ENCODE assay signal across 12 cellular contexts in the genomic region with DNA sequence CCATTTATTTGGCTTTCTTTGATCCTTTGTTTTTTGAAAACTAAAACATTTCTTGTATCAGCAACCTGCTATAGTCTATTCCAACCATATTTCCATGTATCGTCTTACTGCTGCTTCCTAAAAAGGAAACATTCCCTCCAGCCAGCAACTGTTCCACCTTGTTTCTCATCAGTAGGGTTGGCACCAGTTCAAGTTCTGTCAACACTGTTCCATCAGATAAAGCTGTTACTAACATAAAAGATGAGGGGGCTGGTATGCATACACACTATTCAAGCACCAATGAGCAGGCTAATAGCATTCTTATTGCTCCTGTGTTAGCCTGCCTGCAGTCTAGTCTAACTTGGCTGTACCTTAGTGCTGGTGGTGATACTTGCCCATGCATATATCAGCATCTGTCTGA.
A peak's percentile ranks its signal among the peaks of the same experiment; 100 is the strongest.
DNase-seq lines count a peak whose midpoint lies in the region; ATAC-seq and TF ChIP-seq lines count a peak whose summit lies in the region.
"Had no signal": no experiment of that assay in that cellular context is flagged by ENCODE, and none has a peak within 500 bp of the region (broad histone marks: within the 10 kb centered on the region; RNA-seq: fewer than 3 reads in every experiment).

No MANE protein-coding gene starts in this region.

- POLR2A ChIA-PET in IMR-90 (lab: Charles Lee; ENCODE audit: unreplicated experiment): no interaction called here

- TF ChIP-seq POLR2A in IMR-90 (IDR thresholded peaks at IDR 0.05; ENCODE audit: low read depth, low read length): no peak
- TF ChIP-seq POLR2A in erythroblast (IDR thresholded peaks at IDR 0.05; ENCODE audit: low read length): no peak
- no peak for TF ChIP-seq POLR2A in adrenal gland (IDR thresholded peaks at IDR 0.05)

- H2BK5ac ChIP-seq in IMR-90 (ENCODE audit: low read depth, low read length, poor library complexity, severe bottlenecking): no peak overlapping the region

- no peak overlapping the region for H4K8ac ChIP-seq in IMR-90 (ENCODE audit: low read depth in 2 of 2, low read length in 2 of 2)

- H3K9me3 ChIP-seq in IMR-90 (ENCODE audit: control insufficient read depth, insufficient read depth, low read length) (no peaks in the 10 kb centered on the region), adrenal gland (replicated peaks in 1 of 3) (no peaks in the 10 kb centered on the region)

- no peaks in the 10 kb centered on the region for H3K36me3 Mint-ChIP-seq in effector memory CD8-positive, alpha-beta T cell (ENCODE audit: insufficient read depth)

- no peak overlapping the region for H2AK9ac ChIP-seq in IMR-90 (replicated peaks; ENCODE audit: low read depth, low read length, poor library complexity)

- H3K27me3 ChIP-seq in IMR-90 (ENCODE audit: control insufficient read depth, insufficient read depth, low read length) (no peaks in the 10 kb centered on the region), adrenal gland (no peaks in the 10 kb centered on the region)

- no peaks in the 10 kb centered on the region for H3K9me1 ChIP-seq in IMR-90 (ENCODE audit: insufficient read depth, low read length)

- H3K18ac ChIP-seq in IMR-90 (ENCODE audit: low read depth, low read length): no peak overlapping the region

- H3K27me3 Mint-ChIP-seq in effector memory CD8-positive, alpha-beta T cell: no peaks in the 10 kb centered on the region
- H3K27me3 Mint-ChIP-seq: activated T-cell treated with anti-CD3 and anti-CD28 coated beads, Interleukin-2, amount 50 U/mL, for 24 hours; naive B cell; stimulated activated naive CD8-positive, alpha-beta T cell treated with anti-CD3 and anti-CD28 coated beads, Interleukin-15, amount 100 ng/mL, for 72 hours had no signal

- H2BK120ac ChIP-seq in IMR-90 (ENCODE audit: low read depth, low read length): no peak overlapping the region

- no peak overlapping the region for H3K4me3 Mint-ChIP-seq in effector memory CD8-positive, alpha-beta T cell
- H3K4me3 Mint-ChIP-seq: activated T-cell treated with anti-CD3 and anti-CD28 coated beads, Interleukin-2, amount 50 U/mL, for 24 hours; naive B cell; stimulated activated naive CD8-positive, alpha-beta T cell treated with anti-CD3 and anti-CD28 coated beads, Interleukin-15, amount 100 ng/mL, for 72 hours had no signal

- H3K4me1 Mint-ChIP-seq in effector memory CD8-positive, alpha-beta T cell (ENCODE audit: low read depth in 2 of 2): no peaks in the 10 kb centered on the region
- H3K4me1 Mint-ChIP-seq: naive B cell; stimulated activated naive CD8-positive, alpha-beta T cell treated with anti-CD3 and anti-CD28 coated beads, Interleukin-15, amount 100 ng/mL, for 72 hours had no signal

- H2BK15ac ChIP-seq in IMR-90 (ENCODE audit: low read depth, low read length): no peak overlapping the region

- H3K23ac ChIP-seq in IMR-90 (ENCODE audit: low read depth, low read length): 0 out of 2 replicates have a peak overlapping the region, but pooled peaks have one; percentile 44

- H3K4ac ChIP-seq in IMR-90 (ENCODE audit: low read depth, low read length): no peak overlapping the region

- CTCF ChIA-PET in IMR-90 (lab: Yijun Ruan, JAX): interaction anchor here (1.5 kb wide), 1 partner anchor 11 kb away, joined by 4 read pairs; no protein-coding TSS in a partner anchor

- H2AFZ ChIP-seq in IMR-90 (replicated peaks; ENCODE audit: low read length, poor library complexity): no peak overlapping the region

- no peak overlapping the region for H3K4me2 ChIP-seq in IMR-90 (ENCODE audit: low read depth, low read length)

- dilution Hi-C loops in IMR-90 (cut with HindIII; ENCODE audit: low sequenced_read_pairs, unreplicated experiment): no loop called here

- WGBS in IMR-90 (ENCODE audit: extremely low coverage in 2 of 2, insufficient read length in 1 of 2), 2 experiments: 67% methylated on average over 1 of the region's 1 CpG; no CpG with 5 or more reads in 1 of the 2 experiments
- 73 to 81% (median 79%) methylated on average over 1 of the region's 1 CpG for WGBS in adrenal gland, 4 donors

- intact Hi-C loops in IMR-90 (cut with micrococcal nuclease) (no loop called here), adrenal gland (cut with DNase I) (no loop called here)

- in situ Hi-C loops in IMR-90 (cut with MboI; ENCODE audit: low sequenced_read_pairs): no loop called here

- no peak overlapping the region for H3K9ac ChIP-seq in IMR-90 (ENCODE audit: low read depth, low read length)

- H3K27ac ChIP-seq in IMR-90 (ENCODE audit: insufficient read depth, low read length) (no peak overlapping the region), adrenal gland (no peak overlapping the region)

- no peaks in the 10 kb centered on the region for H3K4me1 ChIP-seq in IMR-90 (ENCODE audit: control insufficient read depth, insufficient read depth, low read length)
- H3K4me1 ChIP-seq in adrenal gland (replicated peaks in 1 of 2): no peaks in the 10 kb centered on the region

- H3K14ac ChIP-seq in IMR-90 (replicated peaks; ENCODE audit: low read depth, low read length): no peak overlapping the region

- DNase-seq in A172 (ENCODE audit: low spot score) (peak; percentile 4), IMR-90 (peak; percentile 55), NCI-H748 (lab: John Stamatoyannopoulos, UW; ENCODE audit: unreplicated experiment) (peak; percentile 85), erythroblast (lab: John Stamatoyannopoulos, UW) (peak; percentile 39 to 52), adrenal gland (no peak)
- DNase-seq in effector memory CD8-positive, alpha-beta T cell: no peak
- DNase-seq: activated T-cell treated with anti-CD3 and anti-CD28 coated beads, Interleukin-2, amount 50 U/mL, for 24 hours; hypothalamus; naive B cell; stimulated activated naive CD8-positive, alpha-beta T cell treated with anti-CD3 and anti-CD28 coated beads, Interleukin-15, amount 100 ng/mL, for 72 hours had no signal

- H3K27ac Mint-ChIP-seq in effector memory CD8-positive, alpha-beta T cell: no peak overlapping the region
- H3K27ac Mint-ChIP-seq: activated T-cell treated with anti-CD3 and anti-CD28 coated beads, Interleukin-2, amount 50 U/mL, for 24 hours; naive B cell; stimulated activated naive CD8-positive, alpha-beta T cell treated with anti-CD3 and anti-CD28 coated beads, Interleukin-15, amount 100 ng/mL, for 72 hours had no signal

- TF ChIP-seq RAD21 in IMR-90 (IDR thresholded peaks at IDR 0.05; ENCODE audit: low read length): no peak

- H3K56ac ChIP-seq in IMR-90 (ENCODE audit: extremely low read depth, insufficient read depth, low read length): no peak overlapping the region

- no peak overlapping the region for H2BK20ac ChIP-seq in IMR-90 (ENCODE audit: low read depth, low read length)

- H4K20me1 ChIP-seq in IMR-90 (ENCODE audit: insufficient read depth, low read length): no peaks in the 10 kb centered on the region

- ATAC-seq in IMR-90 (ENCODE audit: low read depth): no peak
- ATAC-seq in effector memory CD8-positive, alpha-beta T cell (replicated peaks): no peak
- ATAC-seq in GM19452 (IDR thresholded peaks at IDR 0.05; ENCODE audit: unreplicated experiment): no peak
- ATAC-seq in GM21529 (IDR thresholded peaks at IDR 0.05; ENCODE audit: unreplicated experiment): no peak
- ATAC-seq: stimulated activated naive CD8-positive, alpha-beta T cell treated with anti-CD3 and anti-CD28 coated beads, Interleukin-15, amount 100 ng/mL, for 72 hours had no signal

- H3K79me1 ChIP-seq in IMR-90 (ENCODE audit: low read depth in 1 of 2, low read length in 2 of 2): no peaks in the 10 kb centered on the region

- no TSS peak for BruUV-seq in IMR-90 (replicated peaks; lab: Mats Ljungman, UMichigan)

- peak overlapping the region; percentile 15; the same call in 1 of the 2 replicates for H2AK5ac ChIP-seq in IMR-90 (ENCODE audit: low read depth, low read length)

- H4K91ac ChIP-seq in IMR-90 (ENCODE audit: insufficient read depth, low read depth, low read length): no peak overlapping the region

- H3K4me3 ChIP-seq in IMR-90 (ENCODE audit: insufficient read depth, low read depth, low read length) (no peak overlapping the region), adrenal gland (no peak overlapping the region)

- H4K5ac ChIP-seq in IMR-90 (ENCODE audit: low read depth, low read length): no peak overlapping the region

- TF ChIP-seq CTCF in IMR-90 (conservative IDR thresholded peaks at IDR 0.05; ENCODE audit: low read depth, low read length) (no peak), adrenal gland (IDR thresholded peaks at IDR 0.05) (no peak)

- no peaks in the 10 kb centered on the region for H3K9me3 Mint-ChIP-seq in effector memory CD8-positive, alpha-beta T cell
- H3K9me3 Mint-ChIP-seq: activated T-cell treated with anti-CD3 and anti-CD28 coated beads, Interleukin-2, amount 50 U/mL, for 24 hours; naive B cell; stimulated activated naive CD8-positive, alpha-beta T cell treated with anti-CD3 and anti-CD28 coated beads, Interleukin-15, amount 100 ng/mL, for 72 hours had no signal

- H3K36me3 ChIP-seq in IMR-90 (ENCODE audit: control insufficient read depth, insufficient read depth, low read length) (no peaks in the 10 kb centered on the region), adrenal gland (replicated peaks in 1 of 2) (no peaks in the 10 kb centered on the region)

TF ChIP-seq in IMR-90, 13 proteins besides CTCF, POLR2A, EP300 and RAD21 (continues in another document):
- no peak for TF ChIP-seq SMC3 (IDR thresholded peaks at IDR 0.05; ENCODE audit: low read depth, low read length)
- TF ChIP-seq ELK1 (IDR thresholded peaks at IDR 0.05; ENCODE audit: borderline replicate concordance, low read depth, low read length): no peak
- TF ChIP-seq BHLHE40 (IDR thresholded peaks at IDR 0.05; ENCODE audit: low read depth, low read length): no peak
- no peak for TF ChIP-seq RCOR1 (IDR thresholded peaks at IDR 0.05; ENCODE audit: insufficient replicate concordance, low read length)
- no peak for TF ChIP-seq MXI1 (IDR thresholded peaks at IDR 0.05; ENCODE audit: borderline replicate concordance, low read depth, low read length)
- TF ChIP-seq CEBPB (IDR thresholded peaks at IDR 0.05; ENCODE audit: low read depth, low read length): no peak
- no peak for TF ChIP-seq FOS (IDR thresholded peaks at IDR 0.05; ENCODE audit: low read depth, low read length)
- TF ChIP-seq MAFK (IDR thresholded peaks at IDR 0.05; ENCODE audit: low read depth, low read length): no peak
- TF ChIP-seq CHD1 (IDR thresholded peaks at IDR 0.05; ENCODE audit: low read depth, low read length): no peak
- no peak for TF ChIP-seq RFX5 (IDR thresholded peaks at IDR 0.05; ENCODE audit: low read depth, low read length)

Comparison
In these comparisons a context has a peak if more than half of its experiments do, and no peak if none do; other contexts are left out.
1. DNase-seq: peak in A172 (single experiment), IMR-90 (single experiment), NCI-H748 (single experiment) and erythroblast (2 of 2); none in effector memory CD8-positive, alpha-beta T cell (0 of 3) and adrenal gland (0 of 7).